7 cellular contexts compared by ENCODE assay signal in the genomic region with DNA sequence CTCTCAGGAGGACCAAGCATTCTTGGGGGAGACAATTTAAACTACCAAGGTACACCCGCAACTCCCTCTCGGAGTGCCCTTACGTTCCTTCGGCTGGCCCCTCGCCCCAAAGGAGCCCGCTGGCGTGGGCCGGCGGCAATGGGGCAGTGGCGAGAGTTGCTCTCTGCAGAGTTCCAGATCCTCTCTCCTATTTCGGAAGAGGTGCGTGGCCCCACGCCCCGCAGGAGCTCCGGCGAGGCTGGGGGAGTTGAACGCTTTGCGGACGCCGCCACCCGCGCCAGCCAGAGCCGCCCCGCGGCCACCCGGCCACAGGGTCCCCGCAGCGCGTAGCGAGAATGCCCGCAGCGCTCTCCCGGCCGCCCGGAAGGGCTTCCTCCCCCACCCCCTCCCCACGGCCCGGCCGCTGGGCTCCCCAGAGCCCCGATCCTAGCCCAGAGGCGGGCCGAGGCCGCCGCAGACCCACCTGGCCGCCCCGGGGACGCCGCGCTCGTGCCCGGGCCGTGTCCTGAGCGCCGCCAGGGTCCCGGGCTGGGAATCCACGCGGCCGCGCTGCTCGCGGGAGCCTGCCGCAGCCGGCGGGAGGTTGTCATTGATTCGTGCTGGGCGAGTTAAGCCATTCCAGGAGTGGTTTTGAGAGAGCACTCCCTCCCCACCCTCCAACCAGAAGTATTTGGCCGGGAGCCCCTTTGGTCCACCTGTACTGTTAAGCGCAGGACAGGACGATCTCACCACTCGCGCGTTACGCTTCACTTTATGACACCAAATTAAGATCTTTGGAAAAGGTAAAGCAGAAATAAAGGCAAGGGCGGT.
A peak's percentile ranks its signal among the peaks of the same experiment; 100 is the strongest.
DNase-seq lines count a peak whose midpoint lies in the region; ATAC-seq and TF ChIP-seq lines count a peak whose summit lies in the region.

No MANE protein-coding gene starts in this region.

- H3K9ac ChIP-seq in HUES6 (ENCODE audit: low read length) (no peak overlapping the region), iPS-18a (ENCODE audit: low read length) (no peak overlapping the region), smooth muscle cell (ENCODE audit: low read depth) (no peak overlapping the region)

- peak overlapping the region; percentile 34 for H2AFZ ChIP-seq in smooth muscle cell (ENCODE audit: low read depth)

- H3K27me3 ChIP-seq in HUES6 (ENCODE audit: control insufficient read depth, insufficient read depth, low read length): peaks cover 70% of the 10 kb centered on the region
- H3K27me3 ChIP-seq in iPS-18a (ENCODE audit: control insufficient read depth, insufficient read depth, low read length): peaks cover 53% of the 10 kb centered on the region
- H3K27me3 ChIP-seq in smooth muscle cell (ENCODE audit: low read depth): peaks cover 67% of the 10 kb centered on the region

- TF ChIP-seq CTCF in smooth muscle cell (IDR thresholded peaks at IDR 0.05; ENCODE audit: borderline replicate concordance, insufficient read depth, poor library complexity, severe bottlenecking): no peak

- no peaks in the 10 kb centered on the region for H3K9me3 ChIP-seq in HUES6 (ENCODE audit: control insufficient read depth, insufficient read depth, low read depth, low read length)
- H3K9me3 ChIP-seq in iPS-18a (ENCODE audit: control insufficient read depth, low read depth, low read length): no peaks in the 10 kb centered on the region
- no peaks in the 10 kb centered on the region for H3K9me3 ChIP-seq in smooth muscle cell (replicated peaks; ENCODE audit: low read depth)

- peaks cover 4% of the 10 kb centered on the region; the same call in 1 of the 2 replicates for H3K4me1 ChIP-seq in HUES6 (ENCODE audit: control insufficient read depth, insufficient read depth, low read length)
- H3K4me1 ChIP-seq in iPS-18a (ENCODE audit: control insufficient read depth, low read depth, low read length): peaks cover 17% of the 10 kb centered on the region
- peaks cover 17% of the 10 kb centered on the region for H3K4me1 ChIP-seq in smooth muscle cell (ENCODE audit: low read depth)

- H3K79me2 ChIP-seq in smooth muscle cell (ENCODE audit: low read depth): no peaks in the 10 kb centered on the region

- H3K27ac Mint-ChIP-seq in activated naive CD8-positive, alpha-beta T cell treated with anti-CD3 and anti-CD28 coated beads for 36 hours: no peak overlapping the region

- WGBS in smooth muscle cell (ENCODE audit: low lambda C conversion rate): 2% methylated on average over 69 of the region's 73 CpGs

- peaks cover 66% of the 10 kb centered on the region for H3K27me3 Mint-ChIP-seq in activated naive CD8-positive, alpha-beta T cell treated with anti-CD3 and anti-CD28 coated beads for 36 hours

- no peaks in the 10 kb centered on the region for H3K36me3 ChIP-seq in HUES6 (ENCODE audit: control insufficient read depth, insufficient read depth, low read length)
- no peaks in the 10 kb centered on the region for H3K36me3 ChIP-seq in iPS-18a (ENCODE audit: control insufficient read depth, low read depth, low read length)
- H3K36me3 ChIP-seq in smooth muscle cell (ENCODE audit: low read depth): no peaks in the 10 kb centered on the region

- H3K4me3 ChIP-seq in HUES6 (ENCODE audit: low read depth, low read length) (peak overlapping the region; percentile 74), iPS-18a (ENCODE audit: low read length) (peak overlapping the region; percentile 65), smooth muscle cell (peak overlapping the region; percentile 54)

- H3F3A ChIP-seq in smooth muscle cell (ENCODE audit: low read depth): no peaks in the 10 kb centered on the region

- no peak for DNase-seq in activated naive CD8-positive, alpha-beta T cell treated with anti-CD3 and anti-CD28 coated beads for 36 hours
- DNase-seq in smooth muscle cell (lab: John Stamatoyannopoulos, UW; ENCODE audit: unreplicated experiment) (no peak), MV-4-11 (lab: John Stamatoyannopoulos, UW) (no peak)

- peak overlapping the region; percentile 38 for H3K4me3 Mint-ChIP-seq in activated naive CD8-positive, alpha-beta T cell treated with anti-CD3 and anti-CD28 coated beads for 36 hours

- no peaks in the 10 kb centered on the region for H3K9me3 Mint-ChIP-seq in activated naive CD8-positive, alpha-beta T cell treated with anti-CD3 and anti-CD28 coated beads for 36 hours

- no peak overlapping the region for H3K27ac ChIP-seq in HUES6 (ENCODE audit: low read depth, low read length)
- no peak overlapping the region for H3K27ac ChIP-seq in iPS-18a (ENCODE audit: low read length)
- no peak overlapping the region for H3K27ac ChIP-seq in smooth muscle cell (ENCODE audit: low read depth)

- ATAC-seq in HG03378 (IDR thresholded peaks at IDR 0.05; ENCODE audit: unreplicated experiment): no peak
- ATAC-seq in GM19035 (IDR thresholded peaks at IDR 0.05; ENCODE audit: unreplicated experiment): no peak

- peaks cover 14% of the 10 kb centered on the region for H3K4me1 Mint-ChIP-seq in activated naive CD8-positive, alpha-beta T cell treated with anti-CD3 and anti-CD28 coated beads for 36 hours

- H4K20me1 ChIP-seq in smooth muscle cell (ENCODE audit: low read depth): no peaks in the 10 kb centered on the region

- peak overlapping the region; percentile 91 for H3K4me2 ChIP-seq in smooth muscle cell

- no peaks in the 10 kb centered on the region for H3K36me3 Mint-ChIP-seq in activated naive CD8-positive, alpha-beta T cell treated with anti-CD3 and anti-CD28 coated beads for 36 hours
